Comparison of ENCODE assay signal across 1 cellular context in the genomic region with DNA sequence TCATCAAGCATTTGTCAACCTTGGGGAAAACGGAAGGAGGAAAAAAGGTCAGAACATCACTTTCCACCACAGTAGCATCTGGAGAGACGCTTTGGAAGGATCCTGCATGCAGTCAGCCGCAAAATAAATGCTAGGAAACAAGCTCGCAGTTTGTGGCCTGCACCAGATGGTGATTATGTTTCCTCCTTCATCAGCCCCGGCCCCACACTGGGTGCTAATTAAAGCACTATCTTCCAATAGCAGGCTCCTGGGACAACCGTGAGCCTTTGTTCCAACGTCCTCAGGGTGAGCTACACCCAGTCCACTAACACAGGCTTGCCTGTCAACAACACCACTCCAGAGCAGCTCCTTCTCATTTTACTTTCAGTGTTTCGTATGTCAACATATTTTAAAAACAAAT.
TF ChIP-seq lines count a peak whose summit lies in the region.

No MANE protein-coding gene starts in this region.

TF ChIP-seq in SK-N-SH treated with all-trans-retinoic acid at 6 μM for 48 hours, 23 proteins besides CTCF, POLR2A, EP300 and RAD21 (continued from another document):
- TF ChIP-seq, protein P1, sequence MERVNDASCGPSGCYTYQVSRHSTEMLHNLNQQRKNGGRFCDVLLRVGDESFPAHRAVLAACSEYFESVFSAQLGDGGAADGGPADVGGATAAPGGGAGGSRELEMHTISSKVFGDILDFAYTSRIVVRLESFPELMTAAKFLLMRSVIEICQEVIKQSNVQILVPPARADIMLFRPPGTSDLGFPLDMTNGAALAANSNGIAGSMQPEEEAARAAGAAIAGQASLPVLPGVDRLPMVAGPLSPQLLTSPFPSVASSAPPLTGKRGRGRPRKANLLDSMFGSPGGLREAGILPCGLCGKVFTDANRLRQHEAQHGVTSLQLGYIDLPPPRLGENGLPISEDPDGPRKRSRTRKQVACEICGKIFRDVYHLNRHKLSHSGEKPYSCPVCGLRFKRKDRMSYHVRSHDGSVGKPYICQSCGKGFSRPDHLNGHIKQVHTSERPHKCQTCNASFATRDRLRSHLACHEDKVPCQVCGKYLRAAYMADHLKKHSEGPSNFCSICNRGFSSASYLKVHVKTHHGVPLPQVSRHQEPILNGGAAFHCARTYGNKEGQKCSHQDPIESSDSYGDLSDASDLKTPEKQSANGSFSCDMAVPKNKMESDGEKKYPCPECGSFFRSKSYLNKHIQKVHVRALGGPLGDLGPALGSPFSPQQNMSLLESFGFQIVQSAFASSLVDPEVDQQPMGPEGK (CRISPR knock-in tag; IDR thresholded peaks at IDR 0.05; ENCODE audit: borderline replicate concordance) = no peak
- TF ChIP-seq OSR1 (CRISPR knock-in tag; IDR thresholded peaks at IDR 0.05) = no peak
